Comparison of ENCODE assay signal across 25 cellular contexts in genomic region chr4:145207934-145208333, GRCh38. TPM values are rescaled to one million over a fixed set of nuclear protein-coding genes. Genes with fewer than 3 reads are reported as not detected.
DNase-seq lines count a peak whose midpoint lies in the region; ATAC-seq and TF ChIP-seq lines count a peak whose summit lies in the region.
"Had no signal": no experiment of that assay in that cellular context is flagged by ENCODE, and none has a peak within 500 bp of the region (broad histone marks: within the 10 kb centered on the region; RNA-seq: fewer than 3 reads in every experiment).

No MANE protein-coding gene starts in this region.

- no peaks in the 10 kb centered on the region for H3K4me1 ChIP-seq in HEK293 (ENCODE audit: control insufficient read depth, insufficient read depth, low read length)
- no peaks in the 10 kb centered on the region for H3K4me1 ChIP-seq in mammary epithelial cell (ENCODE audit: insufficient read depth, low read length)
- H3K4me1 ChIP-seq: A549 had no signal

- H3K27ac ChIP-seq in HEK293 (ENCODE audit: extremely low read depth, low read depth, low read length) (no peak overlapping the region), mammary epithelial cell (ENCODE audit: insufficient read depth, low read depth, low read length) (no peak overlapping the region)
- H3K27ac ChIP-seq: A549, RWPE1 had no signal

- intact Hi-C loops in mammary epithelial cell (cut with micrococcal nuclease) = no loop called here

- no TSS peak for BruUV-seq in mammary epithelial cell (replicated peaks; lab: Mats Ljungman, UMichigan)

- POLR2A ChIA-PET in HEK293 (lab: Yijun Ruan, JAX) = no interaction called here

- no peaks in the 10 kb centered on the region for H3K9me3 ChIP-seq in HEK293 (ENCODE audit: control insufficient read depth, insufficient read depth, low read depth, low read length)
- no peaks in the 10 kb centered on the region for H3K9me3 ChIP-seq in MG63
- no peaks in the 10 kb centered on the region for H3K9me3 ChIP-seq in mammary epithelial cell (replicated peaks; ENCODE audit: insufficient read depth, low read length)
- H3K9me3 ChIP-seq: A549 had no signal

- H3K27me3 ChIP-seq in MG63 (no peaks in the 10 kb centered on the region), mammary epithelial cell (ENCODE audit: insufficient read depth, low read length) (no peaks in the 10 kb centered on the region)

- ATAC-seq in GM18511 (IDR thresholded peaks at IDR 0.05; ENCODE audit: unreplicated experiment) = no peak
- ATAC-seq in HG03378 (IDR thresholded peaks at IDR 0.05; ENCODE audit: unreplicated experiment) = no peak
- no peak for ATAC-seq in GM21367 (IDR thresholded peaks at IDR 0.05; ENCODE audit: unreplicated experiment)
- ATAC-seq: A549 had no signal

- H3K4me3 ChIP-seq in HEK293 (ENCODE audit: low read depth, low read length) (no peak overlapping the region), MG63 (no peak overlapping the region), mammary epithelial cell (replicated peaks in 1 of 3; ENCODE audit: insufficient read depth in 1 of 3, low read depth in 2 of 3, low read length in 3 of 3) (no peak overlapping the region)
- H3K4me3 ChIP-seq: A549 had no signal

- H3K9ac ChIP-seq in mammary epithelial cell (ENCODE audit: insufficient read depth, low read length) = no peak overlapping the region

- H3K36me3 ChIP-seq in HEK293 (ENCODE audit: control insufficient read depth in 2 of 2, insufficient read depth in 1 of 2, low read length in 2 of 2) (no peaks in the 10 kb centered on the region), MG63 (no peaks in the 10 kb centered on the region), mammary epithelial cell (ENCODE audit: insufficient read depth, low read length) (no peaks in the 10 kb centered on the region)

- in situ Hi-C loops in mammary epithelial cell (cut with MboI; ENCODE audit: low sequenced_read_pairs in 2 of 2) = loop anchor here in 1 of 2 donors (25.0 kb wide), 1 partner anchor 1704 kb away; no protein-coding TSS in a partner anchor

- DNase-seq in MG63 (peak; percentile 2), mammary epithelial cell (peak; percentile 9), renal cortical epithelial cell (ENCODE audit: low read depth) (peak; percentile 29), cerebellar nuclear complex (lab: John Stamatoyannopoulos, UW) (no peak)
- DNase-seq: C1 segment of cervical spinal cord; CD4-positive, alpha-beta memory T cell; COR-L47; DMS53; HCEC 1CT; KG1; NCI-H1105; NCI-H1436 treated with DMSO at 0.1 percent for 48 hours; NCI-H187 treated with DMSO at 0.1 percent for 48 hours; NCI-H2171 treated with DMSO at 0.1 percent for 48 hours; NCI-H524 treated with DMSO at 0.1 percent for 48 hours; NCI-H774; NK-92 treated with Interleukin-12 subunit alpha and Interleukin-12 subunit beta, amount 100 ng/mL, for 24 hours; SHP77 treated with DMSO at 0.1 percent for 48 hours; T-helper 1 cell had no signal

- TF ChIP-seq CTCF in HEK293 (tag by site-specific recombination; IDR thresholded peaks at IDR 0.05) = no peak
- TF ChIP-seq CTCF in mammary epithelial cell (conservative IDR thresholded peaks at IDR 0.05 in 1 of 2, IDR thresholded peaks at IDR 0.05 in 1 of 2; ENCODE audit: extremely low read depth in 1 of 2, insufficient read depth in 1 of 2, low read depth in 1 of 2, low read length in 2 of 2) = no peak

- WGBS in mammary epithelial cell (ENCODE audit: low coverage, missing lambda C conversion rate) = 100% methylated on average over 2 of the region's 2 CpGs

- no peak overlapping the region for H3K4me2 ChIP-seq in mammary epithelial cell (ENCODE audit: insufficient read depth, low read depth, low read length)
- H3K4me2 ChIP-seq: A549 had no signal

- CTCF ChIA-PET in HEK293 (lab: Yijun Ruan, JAX) (no interaction called here), mammary epithelial cell (lab: Charles Lee; ENCODE audit: low non-redundant PET) (interaction anchor here (0.6 kb wide), 1 partner anchor 404 kb away, joined by 3 read pairs; no protein-coding TSS in a partner anchor)

- H4K20me1 ChIP-seq in mammary epithelial cell (ENCODE audit: insufficient read depth, low read length) = no peaks in the 10 kb centered on the region

- dilution Hi-C loops in mammary epithelial cell (cut with HindIII; ENCODE audit: low sequenced_read_pairs) = no loop called here

- no peaks in the 10 kb centered on the region for H3K79me2 ChIP-seq in mammary epithelial cell (ENCODE audit: insufficient read depth, low read length)

- H2AFZ ChIP-seq in mammary epithelial cell (ENCODE audit: low read depth, low read length) = no peak overlapping the region

TF ChIP-seq in HEK293, 187 proteins besides CTCF, POLR2A, EP300 and RAD21:
- peak; percentile 82 for TF ChIP-seq ZNF449 (tag by site-specific recombination; IDR thresholded peaks at IDR 0.05)
- TF ChIP-seq ZNF645 (tag by site-specific recombination; IDR thresholded peaks at IDR 0.05) = no peak
- no peak for TF ChIP-seq OSR2 (tag by site-specific recombination; IDR thresholded peaks at IDR 0.05)

RNA-seq across cellular contexts. Expression of gene OTUD4, which starts 27.5 kb away (rescaled TPM):
- 5.2 and 21.9 TPM in 2 replicates for total RNA-seq in MG63 (2014; rRNA removed; shearing (Covaris generic); ENCODE audit: low replicate concordance)
- 10 to 100 TPM; 32.3 to 49.1 TPM for total RNA-seq in mammary epithelial cell
- 18.2 TPM for polyA plus RNA-seq in mammary epithelial cell
- polyA minus RNA-seq in mammary epithelial cell = 53.2 TPM
- 28.5 and 48.2 TPM in 2 replicates for total RNA-seq in renal cortical epithelial cell

Comparison
In these comparisons a context has a peak if more than half of its experiments do, and no peak if none do; other contexts are left out.
1. DNase-seq: peak in MG63 (single experiment), mammary epithelial cell (single experiment) and renal cortical epithelial cell (single experiment); none in cerebellar nuclear complex (0 of 2).